ENCODE assay signal across 8 cellular contexts in the genomic region with DNA sequence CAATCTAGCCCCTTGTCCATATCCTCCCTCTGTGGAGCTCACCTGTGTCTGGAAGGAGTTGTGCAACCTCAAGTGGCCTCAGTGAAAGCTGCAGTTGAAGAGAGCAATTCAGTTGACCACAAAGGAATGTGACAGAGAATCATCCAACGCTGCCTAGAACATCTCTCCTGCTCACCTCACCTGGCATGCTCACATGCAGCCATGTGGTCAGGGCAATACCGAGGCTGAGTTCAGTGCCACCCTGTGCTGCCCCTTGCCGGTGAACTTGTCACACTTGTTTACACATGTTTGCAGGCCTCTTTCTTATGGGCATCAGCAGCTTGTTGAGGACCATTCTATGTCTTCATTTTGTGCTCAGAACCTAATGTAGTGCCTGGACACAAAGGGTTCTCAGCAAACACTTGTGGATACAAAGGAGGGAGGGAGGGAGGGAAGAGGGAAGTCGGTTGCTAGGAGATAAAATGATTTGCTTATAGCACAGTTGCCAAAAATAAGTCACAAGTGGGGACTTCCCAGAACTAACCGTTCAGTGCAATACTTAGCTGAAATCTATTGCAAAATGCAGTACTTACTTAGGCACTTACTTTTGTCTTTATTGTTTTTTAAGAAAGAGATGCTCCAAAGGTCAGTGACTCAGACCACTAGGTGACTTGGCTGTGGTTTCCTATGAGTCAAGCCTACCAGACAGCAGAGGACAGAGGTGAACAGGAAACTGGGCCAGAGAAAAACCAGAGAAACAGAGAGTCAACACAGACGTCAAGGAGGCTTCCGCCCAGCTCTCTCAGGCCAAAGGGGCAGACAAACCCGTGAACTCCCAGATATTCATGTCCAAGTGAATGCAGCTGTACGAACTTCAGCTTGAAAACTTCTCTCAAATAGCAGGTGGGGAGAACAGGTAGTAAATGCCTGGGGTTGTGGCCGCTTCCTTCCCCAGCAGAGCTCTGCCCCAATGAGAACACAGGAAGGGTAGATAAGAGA.
A peak's percentile ranks its signal among the peaks of the same experiment; 100 is the strongest.
DNase-seq lines count a peak whose midpoint lies in the region; ATAC-seq and TF ChIP-seq lines count a peak whose summit lies in the region.

No MANE protein-coding gene starts in this region.

- intact Hi-C loops in mucosa of descending colon (cut with DNase I, micrococcal nuclease) (no loop called here), uterus (cut with DNase I; ENCODE audit: low total_unique reads) (no loop called here)

- H3K4me1 ChIP-seq in mucosa of descending colon (ENCODE audit: low read depth) (peaks cover 13% of the 10 kb centered on the region), uterus (peaks cover 0 to 14% of the 10 kb centered on the region in 2 donors)

- peak overlapping the region; percentile 64 to 74 for H3K27ac ChIP-seq in uterus

- H3K4me3 ChIP-seq in mucosa of descending colon (no peak overlapping the region), uterus (no peak overlapping the region)

- no peaks in the 10 kb centered on the region for H3K27me3 ChIP-seq in uterus

- H3K36me3 ChIP-seq in mucosa of descending colon (ENCODE audit: low read depth) (no peaks in the 10 kb centered on the region), uterus (no peaks in the 10 kb centered on the region)

- DNase-seq in ELR (ENCODE audit: low read depth), result peak; percentile 94
- DNase-seq in RKO (ENCODE audit: low spot score), result peak; percentile 86
- peak; percentile 99 for DNase-seq in dermis blood vessel endothelial cell
- DNase-seq in mucosa of descending colon, result peak; percentile 57 to 71 (median 68)
- peak; percentile 86 to 92 for DNase-seq in uterus
- no peak for DNase-seq in activated effector memory CD4-positive, alpha-beta T cell treated with anti-CD3 and anti-CD28 coated beads, Interleukin-2, amount 50 U/mL, for 16 hours

- TF ChIP-seq POLR2A in uterus (IDR thresholded peaks at IDR 0.05), result no peak

- TF ChIP-seq CTCF in mucosa of descending colon (IDR thresholded peaks at IDR 0.05) (no peak), uterus (IDR thresholded peaks at IDR 0.05) (peak in 1 of 4 experiments; percentile 3)

- no peaks in the 10 kb centered on the region for H3K9me3 ChIP-seq in mucosa of descending colon
- H3K9me3 ChIP-seq in uterus, result no peaks in the 10 kb centered on the region

- ATAC-seq in GM19468 (IDR thresholded peaks at IDR 0.05; ENCODE audit: extremely low read depth, unreplicated experiment) (peak; percentile 93), HG03558 (IDR thresholded peaks at IDR 0.05; ENCODE audit: extremely low read depth, unreplicated experiment) (peak; percentile 94), mucosa of descending colon (peak; percentile 97)
